ENCODE assay signal across 1 cellular context in genomic region chr18:9808530-9809241, GRCh38.
TF ChIP-seq lines count a peak whose summit lies in the region.

No MANE protein-coding gene starts in this region.

TF ChIP-seq in HepG2, 621 proteins besides CTCF, POLR2A, EP300 and RAD21 (continued from another document):
- TF ChIP-seq NCOA2 (CRISPR knock-in tag; IDR thresholded peaks at IDR 0.05) = peak; percentile 87
- no peak for TF ChIP-seq ZC3H13 (CRISPR knock-in tag; IDR thresholded peaks at IDR 0.05)
- TF ChIP-seq NCOR1 (IDR thresholded peaks at IDR 0.05; ENCODE audit: borderline replicate concordance, low read length) = peak; percentile 78
- no peak for TF ChIP-seq NCOA1 (CRISPR knock-in tag; IDR thresholded peaks at IDR 0.05)
- 0 out of 2 replicates have a peak, but pooled peaks have one; percentile 27 for TF ChIP-seq WIZ (CRISPR knock-in tag; IDR thresholded peaks at IDR 0.05)
- TF ChIP-seq ZBTB33 (CRISPR knock-in tag; IDR thresholded peaks at IDR 0.05) = 0 out of 2 replicates have a peak, but pooled peaks have one; percentile 9
- no peak for TF ChIP-seq YY1 (IDR thresholded peaks at IDR 0.05; ENCODE audit: insufficient read depth, insufficient replicate concordance, low read depth, low read length)
- peak; percentile 97 for TF ChIP-seq ARID5B (CRISPR knock-in tag; IDR thresholded peaks at IDR 0.05)
- TF ChIP-seq KLF16 (CRISPR knock-in tag; IDR thresholded peaks at IDR 0.05) = peak in 1 of 2 experiments; percentile 37; a peak in 1 of 4 replicates
- no peak for TF ChIP-seq HBP1 (CRISPR knock-in tag; IDR thresholded peaks at IDR 0.05; ENCODE audit: low read depth)
- no peak for TF ChIP-seq ZNF101 (CRISPR knock-in tag; IDR thresholded peaks at IDR 0.05; ENCODE audit: borderline replicate concordance, low read depth)
- no peak for TF ChIP-seq CENPT (CRISPR knock-in tag; IDR thresholded peaks at IDR 0.05; ENCODE audit: low read depth)
- no peak for TF ChIP-seq GPBP1L1 (CRISPR knock-in tag; IDR thresholded peaks at IDR 0.05)
- TF ChIP-seq SP5 (CRISPR knock-in tag; IDR thresholded peaks at IDR 0.05; ENCODE audit: borderline replicate concordance, low read depth) = no peak
- no peak for TF ChIP-seq NR1H2 (CRISPR knock-in tag; IDR thresholded peaks at IDR 0.05; ENCODE audit: borderline replicate concordance, low read depth)
- TF ChIP-seq IRF1 (CRISPR knock-in tag; IDR thresholded peaks at IDR 0.05; ENCODE audit: low read depth) = no peak
- peak; percentile 42; the same call in 1 of the 2 replicates for TF ChIP-seq TARDBP (CRISPR knock-in tag; IDR thresholded peaks at IDR 0.05)
- no peak for TF ChIP-seq ZNF446 (CRISPR knock-in tag; IDR thresholded peaks at IDR 0.05)
- no peak for TF ChIP-seq ZNF629 (CRISPR knock-in tag; conservative IDR thresholded peaks at IDR 0.05)
- no peak for TF ChIP-seq CCDC6 (CRISPR knock-in tag; IDR thresholded peaks at IDR 0.05)
